17 cellular contexts compared by ENCODE assay signal in genomic region chr9:114580609-114581193, GRCh38.
"Had no signal": no experiment of that assay in that cellular context is flagged by ENCODE, and none has a peak within 500 bp of the region (broad histone marks: within the 10 kb centered on the region; RNA-seq: fewer than 3 reads in every experiment).

No MANE protein-coding gene starts in this region.

- H3K27me3 Mint-ChIP-seq: activated CD4-positive, alpha-beta T cell treated with anti-CD3 and anti-CD28 coated beads for 36 hours; activated CD8-positive, alpha-beta T cell treated with anti-CD3 and anti-CD28 coated beads for 36 hours; activated naive CD4-positive, alpha-beta T cell treated with anti-CD3 and anti-CD28 coated beads, Interleukin-2, amount 50 U/mL, for 24 hours had no signal

- H3K27ac ChIP-seq: coronary artery, WERI-Rb-1 had no signal

- FAIRE-seq: urothelium cell line had no signal

- H3K4me3 Mint-ChIP-seq: activated CD4-positive, alpha-beta T cell treated with anti-CD3 and anti-CD28 coated beads for 36 hours; activated CD8-positive, alpha-beta T cell treated with anti-CD3 and anti-CD28 coated beads for 36 hours; activated naive CD4-positive, alpha-beta T cell treated with anti-CD3 and anti-CD28 coated beads, Interleukin-2, amount 50 U/mL, for 24 hours; activated T-cell treated with anti-CD3 and anti-CD28 coated beads, Interleukin-2, amount 50 U/mL, for 4 hours; nephron progenitor cell had no signal

- H3K27ac Mint-ChIP-seq: activated CD4-positive, alpha-beta T cell treated with anti-CD3 and anti-CD28 coated beads for 36 hours; activated CD8-positive, alpha-beta T cell treated with anti-CD3 and anti-CD28 coated beads for 36 hours; activated naive CD4-positive, alpha-beta T cell treated with anti-CD3 and anti-CD28 coated beads, Interleukin-2, amount 50 U/mL, for 24 hours; nephron progenitor cell had no signal

- H3K4me3 ChIP-seq: coronary artery had no signal

- DNase-seq: activated CD4-positive, alpha-beta T cell treated with anti-CD3 and anti-CD28 coated beads for 36 hours; activated CD8-positive, alpha-beta T cell treated with anti-CD3 and anti-CD28 coated beads for 36 hours; activated effector memory CD4-positive, alpha-beta T cell treated with Interleukin-2 at 50 U/mL for 16 hours; activated T-cell treated with anti-CD3 and anti-CD28 coated beads, Interleukin-2, amount 50 U/mL, for 4 hours; amniotic stem cell; central memory CD4-positive, alpha-beta T cell; foreskin melanocyte; nephron progenitor cell; occipital lobe; stimulated activated CD4-positive, alpha-beta T cell treated with anti-CD3 and anti-CD28 coated beads, Interleukin-12 subunit alpha, Interleukin-12 subunit beta, amount 100 ng/mL, for 4 hours; stimulated activated CD4-positive, alpha-beta T cell treated with anti-CD3 and anti-CD28 coated beads, Interleukin-2, amount 100 ng/mL, for 24 hours; T-helper 1 cell; WERI-Rb-1 had no signal

- ATAC-seq: activated CD4-positive, alpha-beta T cell treated with anti-CD3 and anti-CD28 coated beads for 36 hours; activated CD8-positive, alpha-beta T cell treated with anti-CD3 and anti-CD28 coated beads for 36 hours; activated T-cell treated with anti-CD3 and anti-CD28 coated beads, Interleukin-2, amount 50 U/mL, for 4 hours; sciatic nerve had no signal

- H3K4me1 Mint-ChIP-seq: activated CD4-positive, alpha-beta T cell treated with anti-CD3 and anti-CD28 coated beads for 36 hours; activated naive CD4-positive, alpha-beta T cell treated with anti-CD3 and anti-CD28 coated beads, Interleukin-2, amount 50 U/mL, for 24 hours had no signal

- H3K36me3 ChIP-seq: WERI-Rb-1 had no signal

- H3K36me3 Mint-ChIP-seq: activated naive CD4-positive, alpha-beta T cell treated with anti-CD3 and anti-CD28 coated beads, Interleukin-2, amount 50 U/mL, for 24 hours had no signal

- H3K9me3 Mint-ChIP-seq: activated CD8-positive, alpha-beta T cell treated with anti-CD3 and anti-CD28 coated beads for 36 hours; activated naive CD4-positive, alpha-beta T cell treated with anti-CD3 and anti-CD28 coated beads, Interleukin-2, amount 50 U/mL, for 24 hours; activated T-cell treated with anti-CD3 and anti-CD28 coated beads, Interleukin-2, amount 50 U/mL, for 4 hours; nephron progenitor cell had no signal
